Comparison of ENCODE assay signal across 2 cellular contexts in genomic region chr2:55116966-55117365, GRCh38.
TF ChIP-seq lines count a peak whose summit lies in the region.

No MANE protein-coding gene starts in this region.

TF ChIP-seq in H1, 55 proteins besides CTCF, POLR2A, EP300 and RAD21:
- TF ChIP-seq KDM5A (IDR thresholded peaks at IDR 0.05; ENCODE audit: low read length): no peak
- no peak for TF ChIP-seq CBX8 (IDR thresholded peaks at IDR 0.05; ENCODE audit: borderline replicate concordance, low read depth, low read length)
- TF ChIP-seq USF2 (IDR thresholded peaks at IDR 0.05; ENCODE audit: low read length): no peak
- no peak for TF ChIP-seq ATF3 (IDR thresholded peaks at IDR 0.05; ENCODE audit: insufficient read depth, low read depth, low read length)
- TF ChIP-seq ASH2L (IDR thresholded peaks at IDR 0.05; ENCODE audit: low read length): no peak
- TF ChIP-seq SP1 (IDR thresholded peaks at IDR 0.05; ENCODE audit: low read depth, low read length): no peak
- TF ChIP-seq BRCA1 (IDR thresholded peaks at IDR 0.05; ENCODE audit: low read depth, low read length): no peak
- TF ChIP-seq SAP30 (IDR thresholded peaks at IDR 0.05; ENCODE audit: insufficient read depth, insufficient replicate concordance, low read length): no peak

TF ChIP-seq in neural cell, 6 proteins besides CTCF, POLR2A, EP300 and RAD21:
- TF ChIP-seq EZH2 (IDR thresholded peaks at IDR 0.05; ENCODE audit: borderline replicate concordance, insufficient read depth, low read length, poor library complexity, severe bottlenecking) (no peak), TAF1 (IDR thresholded peaks at IDR 0.05; ENCODE audit: low read depth) (no peak), MXI1 (conservative IDR thresholded peaks at IDR 0.05; ENCODE audit: poor library complexity, severe bottlenecking) (no peak), SMC3 (conservative IDR thresholded peaks at IDR 0.05; ENCODE audit: poor library complexity) (no peak), POLR2AphosphoS5 (IDR thresholded peaks at IDR 0.05) (no peak), REST (IDR thresholded peaks at IDR 0.05; ENCODE audit: borderline replicate concordance) (no peak)
